10 cellular contexts compared by ENCODE assay signal in the genomic region with DNA sequence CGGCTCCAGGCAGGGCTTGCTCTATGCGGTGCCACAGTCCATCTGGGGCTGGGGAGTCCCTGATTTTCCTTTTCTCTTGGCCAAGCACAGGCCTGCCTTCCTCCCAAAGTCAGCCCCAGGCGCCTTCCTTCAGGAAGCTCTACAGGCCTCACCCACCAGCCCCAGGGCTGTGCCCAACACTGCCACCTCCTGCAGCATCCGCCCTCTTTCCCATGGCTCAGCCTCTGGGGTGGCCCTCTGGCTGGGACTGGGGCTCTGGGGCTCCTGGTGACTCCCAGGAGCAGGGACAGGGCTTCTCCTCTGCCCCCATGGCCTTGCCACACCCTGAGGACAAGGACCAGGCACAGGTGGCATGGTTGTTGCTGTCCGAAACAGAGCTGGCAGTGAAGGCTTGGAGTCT. TPM values are rescaled to one million over a fixed set of nuclear protein-coding genes. Genes with fewer than 3 reads are reported as not detected.
DNase-seq lines count a peak whose midpoint lies in the region; ATAC-seq, FAIRE-seq and TF ChIP-seq lines count a peak whose summit lies in the region.
"Had no signal": no experiment of that assay in that cellular context is flagged by ENCODE, and none has a peak within 500 bp of the region (broad histone marks: within the 10 kb centered on the region; RNA-seq: fewer than 3 reads in every experiment).

No MANE protein-coding gene starts in this region.

- H3T11ph ChIP-seq in H9 (ENCODE audit: low read length) = no peak overlapping the region

- H3K14ac ChIP-seq in H9 (ENCODE audit: insufficient read depth, low read length) = no peak overlapping the region; the same call in 1 of the 2 replicates

- peak overlapping the region; percentile 54 for H3K4me2 ChIP-seq in H9 (ENCODE audit: insufficient read depth, insufficient read length, low read length)

- H3K9me3 Mint-ChIP-seq in H9 = no peaks in the 10 kb centered on the region
- H3K9me3 Mint-ChIP-seq: activated naive CD8-positive, alpha-beta T cell treated with anti-CD3 and anti-CD28 coated beads, Interleukin-2, amount 10 ng/mL, durations not matched to agents 7 days and 5 days had no signal

- DNase-seq in H9 = no peak
- DNase-seq in sigmoid colon = no peak
- no peak for DNase-seq in AG08396 (ENCODE audit: low spot score)
- no peak for DNase-seq in urothelium cell line (ENCODE audit: low spot score)
- no peak for DNase-seq in NCI-H446 (lab: John Stamatoyannopoulos, UW)
- DNase-seq: activated naive CD8-positive, alpha-beta T cell treated with anti-CD3 and anti-CD28 coated beads, Interleukin-2, amount 10 ng/mL, durations not matched to agents 7 days and 5 days; NCI-H774 had no signal

- no peak for TF ChIP-seq EP300 in sigmoid colon (IDR thresholded peaks at IDR 0.05)

- no peak overlapping the region for H3K56ac ChIP-seq in H9 (ENCODE audit: insufficient read length, low read depth, low read length)

- no peak for TF ChIP-seq POLR2A in sigmoid colon (IDR thresholded peaks at IDR 0.05)

- H4K8ac ChIP-seq in H9 (replicated peaks; ENCODE audit: insufficient read length, low read depth, low read length) = no peak overlapping the region

- TF ChIP-seq CTCF in H9 (conservative IDR thresholded peaks at IDR 0.05) = no peak
- no peak for TF ChIP-seq CTCF in sigmoid colon (IDR thresholded peaks at IDR 0.05)

- peaks cover 11% of the 10 kb centered on the region for H3K23me2 ChIP-seq in H9 (ENCODE audit: insufficient read length, low read depth, low read length, poor library complexity, severe bottlenecking)

- no peak overlapping the region; a peak in 1 of 7 replicates for H3K27ac Mint-ChIP-seq in H9
- H3K27ac Mint-ChIP-seq: activated naive CD8-positive, alpha-beta T cell treated with anti-CD3 and anti-CD28 coated beads, Interleukin-2, amount 10 ng/mL, durations not matched to agents 7 days and 5 days had no signal

- no peaks in the 10 kb centered on the region for H4K20me1 ChIP-seq in H9 (ENCODE audit: control insufficient read depth, insufficient read depth, insufficient read length)

- H3K4ac ChIP-seq in H9 (ENCODE audit: low read depth, low read length) = no peak overlapping the region

- FAIRE-seq in urothelium cell line (lab: Jason Lieb, UNC) = no peak

- H3K4me1 ChIP-seq in H9 (ENCODE audit: insufficient read depth, low read length) = no peaks in the 10 kb centered on the region; the same call in 1 of the 2 replicates
- H3K4me1 ChIP-seq in iPS-15b (ENCODE audit: control insufficient read depth, insufficient read depth, low read length) = no peaks in the 10 kb centered on the region
- peaks cover 0 to 14% (median 12%) of the 10 kb centered on the region in 4 donors for H3K4me1 ChIP-seq in sigmoid colon

- H3K79me1 ChIP-seq in H9 (ENCODE audit: insufficient read depth, low read depth, low read length, poor library complexity, severe bottlenecking) = no peaks in the 10 kb centered on the region

- H2BK20ac ChIP-seq in H9 (ENCODE audit: low read depth, low read length, poor library complexity, severe bottlenecking) = no peak overlapping the region

- ATAC-seq in HG03095 (IDR thresholded peaks at IDR 0.05; ENCODE audit: unreplicated experiment) = no peak

- no peak overlapping the region for H2BK15ac ChIP-seq in H9 (ENCODE audit: low read depth, low read length)

- no CpG with 5 or more reads among the region's 5 CpGs for WGBS in H9 (ENCODE audit: extremely low coverage, insufficient read length, low lambda C conversion rate)
- WGBS in sigmoid colon, 2 donors = 14 to 63% methylated on average over 5 of the region's 5 CpGs

- H3K27ac ChIP-seq in H9 (ENCODE audit: insufficient read length, low read depth, low read length) (no peak overlapping the region), angular gyrus (ENCODE audit: low read depth, low read length) (peak overlapping the region; percentile 49), sigmoid colon (peak overlapping the region; percentile 66 to 80 (median 70))

- peaks cover 4% of the 10 kb centered on the region; the same call in 1 of the 2 replicates for H3K27me3 ChIP-seq in H9 (ENCODE audit: insufficient read depth, low read length)
- H3K27me3 ChIP-seq in iPS-15b (ENCODE audit: control insufficient read depth, insufficient read depth, low read length) = peaks cover 21% of the 10 kb centered on the region
- peaks cover 13 to 56% (median 36%) of the 10 kb centered on the region in 3 donors for H3K27me3 ChIP-seq in sigmoid colon

- peaks cover 4 to 6% of the 10 kb centered on the region in 2 experiments for H3K4me1 Mint-ChIP-seq in H9

- H3K36me3 ChIP-seq in iPS-15b (ENCODE audit: control insufficient read depth, insufficient read depth, low read length) (no peaks in the 10 kb centered on the region), sigmoid colon (no peaks in the 10 kb centered on the region)

- no peak overlapping the region for H2AFZ ChIP-seq in H9 (ENCODE audit: low read length)

- H3K4me3 ChIP-seq in iPS-15b (ENCODE audit: low read depth, low read length) (peak overlapping the region; percentile 43), sigmoid colon (peak overlapping the region; percentile 31 to 53 (median 45))

- H3K4me3 Mint-ChIP-seq in H9 = peak overlapping the region; percentile 43 to 68
- H3K4me3 Mint-ChIP-seq: activated naive CD8-positive, alpha-beta T cell treated with anti-CD3 and anti-CD28 coated beads, Interleukin-2, amount 10 ng/mL, durations not matched to agents 7 days and 5 days had no signal

- peaks cover 36% of the 10 kb centered on the region for H3K27me3 Mint-ChIP-seq in H9 (ENCODE audit: low read depth)

- H3K79me2 ChIP-seq in H9 (ENCODE audit: insufficient read depth, low read length) = no peaks in the 10 kb centered on the region

- no peak overlapping the region for H2BK120ac ChIP-seq in H9 (ENCODE audit: low read depth, low read length, poor library complexity, severe bottlenecking)

- no peaks in the 10 kb centered on the region; a peak in 1 of 7 replicates for H3K36me3 Mint-ChIP-seq in H9 (ENCODE audit: insufficient read depth in 1 of 3, low read depth in 3 of 3)
- H3K36me3 Mint-ChIP-seq: activated naive CD8-positive, alpha-beta T cell treated with anti-CD3 and anti-CD28 coated beads, Interleukin-2, amount 10 ng/mL, durations not matched to agents 7 days and 5 days had no signal

- H2BK5ac ChIP-seq in H9 (ENCODE audit: insufficient read length, low read length) = no peak overlapping the region

- H3K23ac ChIP-seq in H9 (ENCODE audit: insufficient read length, low read depth, low read length) = no peak overlapping the region

- no peak overlapping the region for H3K18ac ChIP-seq in H9 (ENCODE audit: insufficient read length, low read depth, low read length)

- intact Hi-C loops in sigmoid colon (cut with DNase I) = no loop called here

- H3K9me3 ChIP-seq in H9 (ENCODE audit: control insufficient read depth, low read depth, low read length) (no peaks in the 10 kb centered on the region), iPS-15b (ENCODE audit: control insufficient read depth, insufficient read depth, low read length) (no peaks in the 10 kb centered on the region), sigmoid colon (no peaks in the 10 kb centered on the region)

- H2BK12ac ChIP-seq in H9 (ENCODE audit: insufficient read length, low read depth, low read length) = no peak overlapping the region

- no peak overlapping the region for H2AK5ac ChIP-seq in H9 (ENCODE audit: insufficient read length, low read length)

- H3K9ac ChIP-seq in H9 (ENCODE audit: extremely low read depth, insufficient read length, low read length) = no peak overlapping the region
- H3K9ac ChIP-seq in iPS-15b (ENCODE audit: low read depth, low read length) = no peak overlapping the region

- H4K91ac ChIP-seq in H9 (ENCODE audit: insufficient read length, low read depth, low read length) = no peak overlapping the region

- H4K5ac ChIP-seq in H9 (ENCODE audit: insufficient read length, low read depth, low read length) = no peak overlapping the region

RNA-seq across cellular contexts. Expression of a gene that starts 0.8 kb away (rescaled TPM):
- total RNA-seq in H9 (2021) (3.9 and 5.3 TPM in 2 replicates), sigmoid colon (10 to 100 TPM; 15.1 to 43.2 (median 23.1) TPM)
- 100 to 1,000 TPM in 1 of 3 donors, 10 to 100 TPM in 2; 17.8 to 116 (median 25.8) TPM for polyA plus RNA-seq in sigmoid colon

RNA-seq across cellular contexts. Expression of a gene that starts 42.9 kb away (rescaled TPM):
- total RNA-seq in H9 (2021) = 36.7 and 38.4 TPM in 2 replicates
- total RNA-seq in sigmoid colon = 10 to 100 TPM; 17.2 to 24.6 (median 20.3) TPM
- 10 to 100 TPM; 14.3 to 28.2 (median 14.4) TPM for polyA plus RNA-seq in sigmoid colon

RNA-seq across cellular contexts. Expression of a gene that starts 54.9 kb away (rescaled TPM):
- total RNA-seq in H9 (2021) (82.6 and 89.7 TPM in 2 replicates), sigmoid colon (10 to 100 TPM; 53.5 to 96.9 (median 63.6) TPM)
- 10 to 100 TPM; 53.2 to 69.3 (median 57.7) TPM for polyA plus RNA-seq in sigmoid colon

RNA-seq across cellular contexts. Expression of a gene that starts 55.1 kb away (rescaled TPM):
- total RNA-seq in H9 (2021) (40.0 and 40.1 TPM in 2 replicates), sigmoid colon (10 to 100 TPM in 3 of 4 donors, 1 to 10 TPM in 1; 5.1 to 11.6 (median 11.3) TPM)
- polyA plus RNA-seq in sigmoid colon = 10 to 100 TPM in 2 of 3 donors, 1 to 10 TPM in 1; 9.0 to 30.1 (median 10.2) TPM
